ENCODE assay signal across 1 cellular context in the genomic region with DNA sequence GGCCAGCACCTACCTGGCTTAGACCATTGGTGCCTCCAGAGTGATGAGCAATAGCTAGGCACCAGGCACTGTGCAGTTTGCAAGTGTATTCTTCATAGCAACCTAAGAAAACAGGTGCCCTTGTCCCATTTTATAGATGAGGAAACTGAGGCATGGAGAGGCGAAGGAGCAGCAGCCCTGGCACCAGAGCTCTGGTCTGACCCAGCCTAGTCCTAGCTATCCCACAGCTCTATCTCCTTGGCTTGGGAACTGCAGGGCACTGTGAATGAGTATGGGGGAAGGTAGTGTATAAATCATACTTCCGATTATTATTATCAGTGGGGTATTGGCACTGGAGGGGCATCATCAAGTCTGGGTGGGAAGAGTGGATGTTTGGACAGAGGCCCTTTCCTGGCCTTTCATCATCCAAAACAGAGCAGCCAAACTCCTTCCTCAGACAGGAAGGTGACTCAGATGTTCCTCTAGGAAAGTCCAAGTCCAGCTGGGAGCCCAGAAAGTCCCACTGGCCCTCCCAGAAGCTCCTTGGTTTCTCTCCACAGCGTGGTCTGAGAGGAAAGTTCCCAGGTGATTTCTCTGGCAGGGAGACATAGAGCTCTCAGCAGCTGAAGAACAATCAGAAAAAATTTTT.
TF ChIP-seq lines count a peak whose summit lies in the region.

No MANE protein-coding gene starts in this region.

TF ChIP-seq in HCT116, 20 proteins besides CTCF, POLR2A, EP300 and RAD21 (continued from another document):
- TF ChIP-seq CBX3 (IDR thresholded peaks at IDR 0.05; ENCODE audit: low read depth), result 0 out of 2 replicates have a peak, but pooled peaks have one; percentile 56
- TF ChIP-seq CEBPB (IDR thresholded peaks at IDR 0.05; ENCODE audit: low read depth), result peak; percentile 95
- peak; percentile 85 for TF ChIP-seq SP1 (IDR thresholded peaks at IDR 0.05; ENCODE audit: low read depth)
- peak; percentile 94 for TF ChIP-seq JUND (IDR thresholded peaks at IDR 0.05)
- TF ChIP-seq ZFX (IDR thresholded peaks at IDR 0.05), result no peak
- TF ChIP-seq POLR2AphosphoS5 (IDR thresholded peaks at IDR 0.05; ENCODE audit: low read depth, low read length), result peak; percentile 50; the same call in 1 of the 2 replicates
- no peak for TF ChIP-seq EZH2 (IDR thresholded peaks at IDR 0.05)
TF ChIP-seq in HCT116: peak in this region for 7.
